8 cellular contexts compared by ENCODE assay signal in the genomic region with DNA sequence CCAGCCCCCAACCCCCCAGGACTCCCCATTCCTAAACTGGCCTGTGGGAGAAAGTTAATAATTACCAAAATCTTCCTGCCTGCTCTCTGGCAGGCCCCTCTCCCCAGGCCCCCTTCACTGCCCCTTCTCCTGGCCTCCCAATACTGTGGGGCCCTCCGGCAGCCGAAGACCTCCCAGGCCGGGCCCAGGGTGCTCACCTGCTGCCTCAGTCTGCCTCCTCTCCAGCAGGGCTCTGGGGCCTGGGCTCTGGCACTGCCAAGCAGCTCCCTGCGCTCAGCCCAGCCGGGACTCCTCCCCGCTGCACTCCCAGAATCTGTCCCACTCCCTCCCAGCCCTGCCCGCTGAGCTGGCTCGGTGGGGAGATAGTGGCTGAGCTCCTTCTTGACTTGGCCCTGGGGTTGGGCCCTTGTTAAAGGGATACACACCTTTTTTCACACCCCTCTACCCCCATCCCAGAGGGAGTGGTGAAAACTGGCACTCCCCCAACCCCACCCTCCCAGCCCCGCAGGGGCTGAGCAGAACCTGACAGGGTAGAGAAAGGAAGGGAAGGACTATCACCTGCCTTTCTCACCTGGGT. TPM values are rescaled to one million over a fixed set of nuclear protein-coding genes. Genes with fewer than 3 reads are reported as not detected.
DNase-seq lines count a peak whose midpoint lies in the region; ATAC-seq and TF ChIP-seq lines count a peak whose summit lies in the region.

A gene with protein sequence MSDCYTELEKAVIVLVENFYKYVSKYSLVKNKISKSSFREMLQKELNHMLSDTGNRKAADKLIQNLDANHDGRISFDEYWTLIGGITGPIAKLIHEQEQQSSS (minus strand): TSS at position 383 of the 577 bp plus-strand sequence. CDS start 4,986 bp downstream, outside the sequence.

- peaks cover 52% of the 10 kb centered on the region for H3K4me1 Mint-ChIP-seq in type B pancreatic cell (ENCODE audit: unreplicated experiment)

- no peaks in the 10 kb centered on the region for H3K27me3 Mint-ChIP-seq in type B pancreatic cell

- peak within 1 kb of the TSS; percentile 54 for H3K27ac Mint-ChIP-seq in type B pancreatic cell

- H3K27ac ChIP-seq in ectodermal cell (ENCODE audit: insufficient read depth, low read depth, low read length, poor library complexity, severe bottlenecking), result no peak within 1 kb of the TSS

- no peaks in the 10 kb centered on the region for H3K36me3 ChIP-seq in ectodermal cell (ENCODE audit: control insufficient read depth, insufficient read depth, low read length)

- H3K4me1 ChIP-seq in ectodermal cell (ENCODE audit: control insufficient read depth, insufficient read depth, low read length), result peaks cover 29% of the 10 kb centered on the region

- H3K4me3 ChIP-seq in ectodermal cell (ENCODE audit: insufficient read depth, low read depth, low read length), result peak within 1 kb of the TSS; percentile 15

- H3K9me3 ChIP-seq in ectodermal cell (ENCODE audit: control insufficient read depth, low read length), result no peaks in the 10 kb centered on the region

- TF ChIP-seq CTCF in type B pancreatic cell (conservative IDR thresholded peaks at IDR 0.05), result no peak

- ATAC-seq in HG03280 (IDR thresholded peaks at IDR 0.05; ENCODE audit: unreplicated experiment) (no peak), GM18517 (IDR thresholded peaks at IDR 0.05; ENCODE audit: unreplicated experiment) (no peak)

- H3K9me3 Mint-ChIP-seq in type B pancreatic cell, result no peaks in the 10 kb centered on the region

- DNase-seq in NCI-H1694 (lab: John Stamatoyannopoulos, UW) (peak; percentile 48), lung microvascular endothelial cell (ENCODE audit: low read depth in 2 of 2) (peak in 1 of 2 donors; percentile 52), type B pancreatic cell (ENCODE audit: extremely low spot score, unreplicated experiment) (no peak), DMS79 (lab: John Stamatoyannopoulos, UW) (no peak), NCI-H1105 (lab: John Stamatoyannopoulos, UW) (no peak)

- no peaks in the 10 kb centered on the region for H3K36me3 Mint-ChIP-seq in type B pancreatic cell

- peak within 1 kb of the TSS; percentile 85 for H3K4me3 Mint-ChIP-seq in type B pancreatic cell

- 31 to 33% methylated on average over 9 of the region's 9 CpGs for WGBS in ectodermal cell, 2 experiments

- no peaks in the 10 kb centered on the region for H3K27me3 ChIP-seq in ectodermal cell (ENCODE audit: control insufficient read depth, insufficient read depth, low read length, poor library complexity, severe bottlenecking)

RNA-seq across cellular contexts. Expression of the gene that starts here (rescaled TPM):
- polyA plus RNA-seq in ectodermal cell (2013, experiment 1 of 4), result 12.9 TPM
- 11.4 TPM for polyA plus RNA-seq in ectodermal cell (2013, experiment 2 of 4)
- 12.5 TPM for polyA plus RNA-seq in ectodermal cell (2013, experiment 3 of 4)
- polyA plus RNA-seq in ectodermal cell (2013, experiment 4 of 4), result 14.6 TPM
- total RNA-seq in lung microvascular endothelial cell, result 442 and 502 TPM in 2 replicates
- total RNA-seq in type B pancreatic cell (ENCODE audit: low replicate concordance), result 173 and 517 TPM in 2 replicates
